In the genomic region with DNA sequence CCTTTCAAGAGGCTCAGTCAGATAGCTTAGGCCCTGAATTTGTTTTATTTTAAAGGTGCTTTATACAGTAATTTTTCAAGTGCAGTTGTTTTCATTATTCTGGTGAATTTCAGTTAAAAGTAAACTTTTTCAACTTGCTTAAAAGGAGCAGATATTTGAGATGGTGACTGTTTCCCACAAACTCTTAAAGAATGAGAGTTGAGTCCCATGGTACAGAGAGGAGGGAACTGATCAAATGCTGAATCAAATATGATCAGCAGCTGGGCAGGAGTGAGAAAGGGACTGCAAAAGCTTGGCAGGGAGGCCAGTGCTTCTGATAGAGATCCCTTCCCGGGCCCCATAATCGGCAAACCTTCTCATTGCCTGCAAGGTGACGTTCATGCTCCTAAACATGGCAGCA, we compare ENCODE assay signal across 23 cellular contexts.
A peak's percentile ranks its signal among the peaks of the same experiment; 100 is the strongest.
DNase-seq lines count a peak whose midpoint lies in the region; TF ChIP-seq lines count a peak whose summit lies in the region.
"Had no signal": no experiment of that assay in that cellular context is flagged by ENCODE, and none has a peak within 500 bp of the region (broad histone marks: within the 10 kb centered on the region; RNA-seq: fewer than 3 reads in every experiment).

No MANE protein-coding gene starts in this region.

- TF ChIP-seq CTCF in brain microvascular endothelial cell (IDR thresholded peaks at IDR 0.05; ENCODE audit: low read depth, low read length, missing control alignments) = no peak

- H3K4me3 ChIP-seq in brain microvascular endothelial cell (ENCODE audit: low read depth, low read length) = no peak overlapping the region
- H3K4me3 ChIP-seq: A549, GM23248, SJSA1 had no signal

- H3K27ac ChIP-seq in brain microvascular endothelial cell = no peak overlapping the region
- H3K27ac ChIP-seq: A549, GM23248, SJSA1 had no signal

- H3K36me3 ChIP-seq in brain microvascular endothelial cell (replicated peaks) = no peaks in the 10 kb centered on the region
- H3K36me3 ChIP-seq: BE2C, SJSA1 had no signal

- no peaks in the 10 kb centered on the region for H3K27me3 ChIP-seq in brain microvascular endothelial cell (replicated peaks)
- H3K27me3 ChIP-seq: BE2C, SJSA1 had no signal

- in situ Hi-C loops in brain microvascular endothelial cell (cut with HindIII; ENCODE audit: low pct_ligation_motif_present, low sequenced_read_pairs) = no loop called here

- peak; percentile 10 for DNase-seq in EH (ENCODE audit: low read depth)
- DNase-seq in brain microvascular endothelial cell = peak; percentile 6
- DNase-seq in hepatic stellate cell (ENCODE audit: low spot score) = peak; percentile 9
- peak; percentile 19 for DNase-seq in stromal cell of bone marrow (ENCODE audit: low read depth)
- DNase-seq in cerebellar nuclear complex (lab: John Stamatoyannopoulos, UW) = no peak
- DNase-seq in GM03348 (ENCODE audit: low spot score) = no peak
- no peak for DNase-seq in MV-4-11 (lab: John Stamatoyannopoulos, UW)
- DNase-seq: BE2C, Calu3, DMS79 treated with DMSO at 0.1 percent for 48 hours, GM23248, H7, KBM-7, MM.1S, NCI-H1048, NCI-H1417, NCI-H1694, NCI-H2029 treated with DMSO at 0.1 percent for 48 hours, NCI-H69, Right ventricle myocardium superior, RPMI8226 had no signal

Comparison
In these comparisons a context has a peak if more than half of its experiments do, and no peak if none do; other contexts are left out.
1. DNase-seq: peak in EH (single experiment), brain microvascular endothelial cell (single experiment), hepatic stellate cell (single experiment) and stromal cell of bone marrow (single experiment); none in cerebellar nuclear complex (0 of 2), GM03348 (single experiment) and MV-4-11 (single experiment).